19 cellular contexts compared by ENCODE assay signal in the genomic region with DNA sequence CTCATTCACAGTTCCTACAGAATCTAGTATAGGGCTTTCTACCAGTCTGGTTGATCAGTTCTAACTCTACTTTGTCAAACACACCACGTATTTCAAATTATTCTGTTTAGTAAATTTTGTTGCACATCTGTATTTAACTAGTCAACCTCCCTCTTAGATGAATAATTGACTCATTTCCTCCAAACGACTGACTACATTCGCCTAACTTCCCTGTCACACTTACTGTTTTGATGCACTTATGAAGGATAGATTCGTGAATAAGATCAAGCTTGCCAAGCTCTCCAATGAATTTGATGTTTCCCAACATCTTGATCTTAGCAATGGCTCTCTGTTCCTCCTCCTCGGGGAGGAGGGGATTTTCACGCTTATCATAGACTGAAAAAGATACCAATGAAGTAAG. TPM values are rescaled to one million over a fixed set of nuclear protein-coding genes. Genes with fewer than 3 reads are reported as not detected.
DNase-seq lines count a peak whose midpoint lies in the region; ATAC-seq and TF ChIP-seq lines count a peak whose summit lies in the region.
"Had no signal": no experiment of that assay in that cellular context is flagged by ENCODE, and none has a peak within 500 bp of the region (broad histone marks: within the 10 kb centered on the region; RNA-seq: fewer than 3 reads in every experiment).

No MANE protein-coding gene starts in this region.

- H3K4ac ChIP-seq in IMR-90 (ENCODE audit: low read depth, low read length) = no peak overlapping the region

- H4K8ac ChIP-seq in IMR-90 (ENCODE audit: low read depth in 2 of 2, low read length in 2 of 2) = no peak overlapping the region

- H3K27me3 ChIP-seq in IMR-90 (ENCODE audit: control insufficient read depth, insufficient read depth, low read length) = no peaks in the 10 kb centered on the region
- no peaks in the 10 kb centered on the region for H3K27me3 ChIP-seq in neutrophil
- H3K27me3 ChIP-seq in tibial artery = no peaks in the 10 kb centered on the region
- no peaks in the 10 kb centered on the region for H3K27me3 ChIP-seq in neural progenitor cell
- H3K27me3 ChIP-seq: breast epithelium, transverse colon had no signal

- no peaks in the 10 kb centered on the region for H3K9me1 ChIP-seq in IMR-90 (ENCODE audit: insufficient read depth, low read length)

- no peak for ATAC-seq in activated CD4-positive, alpha-beta T cell treated with anti-CD3 and anti-CD28 coated beads for 36 hours
- ATAC-seq in IMR-90 (ENCODE audit: low read depth) = no peak
- ATAC-seq: esophagus mucosa, sciatic nerve had no signal

- dilution Hi-C loops in IMR-90 (cut with HindIII; ENCODE audit: low sequenced_read_pairs, unreplicated experiment) = no loop called here

- H2BK120ac ChIP-seq in IMR-90 (ENCODE audit: low read depth, low read length) = no peak overlapping the region

- peaks cover 4% of the 10 kb centered on the region for H3K4me1 ChIP-seq in IMR-90 (ENCODE audit: control insufficient read depth, insufficient read depth, low read length)
- peaks cover 34 to 42% of the 10 kb centered on the region in 2 experiments for H3K4me1 ChIP-seq in neutrophil (ENCODE audit: control insufficient read depth in 1 of 2, insufficient read depth in 1 of 2, low read depth in 1 of 2, low read length in 1 of 2)
- peaks cover 0 to 50% (median 40%) of the 10 kb centered on the region in 4 donors for H3K4me1 ChIP-seq in tibial artery
- peaks cover 20% of the 10 kb centered on the region for H3K4me1 ChIP-seq in neural progenitor cell

- H4K20me1 ChIP-seq in IMR-90 (ENCODE audit: insufficient read depth, low read length) (peaks cover 85% of the 10 kb centered on the region), neural progenitor cell (ENCODE audit: low read depth) (peaks cover 91% of the 10 kb centered on the region)

- H3K79me1 ChIP-seq in IMR-90 (ENCODE audit: low read depth in 1 of 2, low read length in 2 of 2) = peaks cover 44 to 72% of the 10 kb centered on the region in 2 experiments

- no peak overlapping the region for H3K56ac ChIP-seq in IMR-90 (ENCODE audit: extremely low read depth, insufficient read depth, low read length)

- no peak overlapping the region for H3K14ac ChIP-seq in IMR-90 (replicated peaks; ENCODE audit: low read depth, low read length)

- H2AFZ ChIP-seq in IMR-90 (replicated peaks; ENCODE audit: low read length, poor library complexity) (no peak overlapping the region), neural progenitor cell (replicated peaks) (no peak overlapping the region)

- H3K27me3 Mint-ChIP-seq in activated CD4-positive, alpha-beta T cell treated with anti-CD3 and anti-CD28 coated beads for 36 hours = no peaks in the 10 kb centered on the region
- no peaks in the 10 kb centered on the region for H3K27me3 Mint-ChIP-seq in chondrocyte (ENCODE audit: low read depth)
- H3K27me3 Mint-ChIP-seq in neural progenitor cell (ENCODE audit: insufficient read depth, low read depth) = peaks cover 2% of the 10 kb centered on the region

- H3K79me2 ChIP-seq in neural progenitor cell (ENCODE audit: low read depth) = peaks cover 80% of the 10 kb centered on the region

- H3K4me3 Mint-ChIP-seq in activated CD4-positive, alpha-beta T cell treated with anti-CD3 and anti-CD28 coated beads for 36 hours = no peak overlapping the region
- H3K4me3 Mint-ChIP-seq in chondrocyte (ENCODE audit: unreplicated experiment) (peak overlapping the region; percentile 13), neural progenitor cell (no peak overlapping the region)

- H3K36me3 Mint-ChIP-seq in activated CD4-positive, alpha-beta T cell treated with anti-CD3 and anti-CD28 coated beads for 36 hours (ENCODE audit: low read depth) = peaks cover 94% of the 10 kb centered on the region
- peaks cover 72% of the 10 kb centered on the region for H3K36me3 Mint-ChIP-seq in chondrocyte (ENCODE audit: low read depth)
- peaks cover 70% of the 10 kb centered on the region for H3K36me3 Mint-ChIP-seq in neural progenitor cell

- TF ChIP-seq RAD21 in IMR-90 (IDR thresholded peaks at IDR 0.05; ENCODE audit: low read length) = no peak

- H3K27ac Mint-ChIP-seq in activated CD4-positive, alpha-beta T cell treated with anti-CD3 and anti-CD28 coated beads for 36 hours = peak overlapping the region; percentile 75
- H3K27ac Mint-ChIP-seq in chondrocyte (ENCODE audit: unreplicated experiment) (no peak overlapping the region), neural progenitor cell (no peak overlapping the region)

- intact Hi-C loops in activated CD4-positive, alpha-beta T cell treated with anti-CD3 and anti-CD28 coated beads for 36 hours (cut with DNase I, micrococcal nuclease) = loop anchor here in 1 of 2 experiments (10.0 kb wide), 1 partner anchor 351 kb away; no protein-coding TSS in a partner anchor
- intact Hi-C loops in IMR-90 (cut with micrococcal nuclease) = no loop called here
- intact Hi-C loops in tibial artery (cut with DNase I; ENCODE audit: low total_unique reads) = no loop called here

- in situ Hi-C loops in IMR-90 (cut with MboI; ENCODE audit: low sequenced_read_pairs) = no loop called here

- H3K36me3 ChIP-seq in IMR-90 (ENCODE audit: control insufficient read depth, insufficient read depth, low read length) = peaks cover 72% of the 10 kb centered on the region
- H3K36me3 ChIP-seq in neutrophil = peaks cover 84% of the 10 kb centered on the region
- peaks cover 83 to 85% (median 84%) of the 10 kb centered on the region in 3 donors for H3K36me3 ChIP-seq in tibial artery
- peaks cover 82% of the 10 kb centered on the region for H3K36me3 ChIP-seq in neural progenitor cell

- no peaks in the 10 kb centered on the region for H3K9me3 ChIP-seq in IMR-90 (ENCODE audit: control insufficient read depth, insufficient read depth, low read length)
- no peaks in the 10 kb centered on the region for H3K9me3 ChIP-seq in neutrophil
- H3K9me3 ChIP-seq in tibial artery = no peaks in the 10 kb centered on the region
- H3K9me3 ChIP-seq in neural progenitor cell (ENCODE audit: low read depth) = no peaks in the 10 kb centered on the region
- H3K9me3 ChIP-seq: breast epithelium, transverse colon had no signal

- H3K18ac ChIP-seq in IMR-90 (ENCODE audit: low read depth, low read length) = no peak overlapping the region

- H3K4me3 ChIP-seq in IMR-90 (ENCODE audit: insufficient read depth, low read depth, low read length) (no peak overlapping the region), neutrophil (ENCODE audit: low read depth in 1 of 2, low read length in 1 of 2) (no peak overlapping the region), tibial artery (no peak overlapping the region), neural progenitor cell (no peak overlapping the region)
- H3K4me3 ChIP-seq: breast epithelium, transverse colon had no signal

- peaks cover 77% of the 10 kb centered on the region for H3K4me1 Mint-ChIP-seq in activated CD4-positive, alpha-beta T cell treated with anti-CD3 and anti-CD28 coated beads for 36 hours
- H3K4me1 Mint-ChIP-seq in chondrocyte (ENCODE audit: low read depth) = peaks cover 51% of the 10 kb centered on the region
- H3K4me1 Mint-ChIP-seq in neural progenitor cell = peaks cover 32% of the 10 kb centered on the region

- H2AK9ac ChIP-seq in IMR-90 (replicated peaks; ENCODE audit: low read depth, low read length, poor library complexity) = no peak overlapping the region

- no peak for TF ChIP-seq POLR2A in IMR-90 (IDR thresholded peaks at IDR 0.05; ENCODE audit: low read depth, low read length)

- BruUV-seq in IMR-90 (replicated peaks; lab: Mats Ljungman, UMichigan) = no TSS peak

- H4K5ac ChIP-seq in IMR-90 (ENCODE audit: low read depth, low read length) = no peak overlapping the region

- H3K27ac ChIP-seq in IMR-90 (ENCODE audit: insufficient read depth, low read length) = no peak overlapping the region
- peak overlapping the region; percentile 95 for H3K27ac ChIP-seq in neutrophil
- H3K27ac ChIP-seq in tibial artery = no peak overlapping the region
- H3K27ac ChIP-seq in neural progenitor cell = no peak overlapping the region
- H3K27ac ChIP-seq: transverse colon had no signal

- no peak overlapping the region for H2BK5ac ChIP-seq in IMR-90 (ENCODE audit: low read depth, low read length, poor library complexity, severe bottlenecking)

- TF ChIP-seq CTCF in IMR-90 (conservative IDR thresholded peaks at IDR 0.05; ENCODE audit: low read depth, low read length) = no peak
- TF ChIP-seq CTCF in chondrocyte (IDR thresholded peaks at IDR 0.05) = no peak
- TF ChIP-seq CTCF in neutrophil (IDR thresholded peaks at IDR 0.05) = no peak
- TF ChIP-seq CTCF in tibial artery (IDR thresholded peaks at IDR 0.05) = no peak
- no peak for TF ChIP-seq CTCF in neural progenitor cell (IDR thresholded peaks at IDR 0.05)

- no peak overlapping the region for H2BK20ac ChIP-seq in IMR-90 (ENCODE audit: low read depth, low read length)

- CTCF ChIA-PET in activated CD4-positive, alpha-beta T cell treated with anti-CD3 and anti-CD28 coated beads for 36 hours (lab: Charles Lee) = interaction anchor here (0.6 to 5.1 kb wide), 6 partner anchors 8 to 1036 kb away, joined by 3 to 60 read pairs (median 4); a partner anchor contains a TSS
- CTCF ChIA-PET in IMR-90 (lab: Yijun Ruan, JAX) = interaction anchor here (0.7 to 2.0 kb wide), 4 partner anchors 11 to 224 kb away, joined by 3 to 9 read pairs (median 5); no protein-coding TSS in a partner anchor

- H3K4me2 ChIP-seq in IMR-90 (ENCODE audit: low read depth, low read length) = no peak overlapping the region
- no peak overlapping the region for H3K4me2 ChIP-seq in neural progenitor cell

- peak overlapping the region; percentile 29; the same call in 1 of the 2 replicates for H3K23ac ChIP-seq in IMR-90 (ENCODE audit: low read depth, low read length)

- H3K9ac ChIP-seq in IMR-90 (ENCODE audit: low read depth, low read length) (no peak overlapping the region), neural progenitor cell (no peak overlapping the region)

- peaks cover 93% of the 10 kb centered on the region for H3F3A ChIP-seq in neural progenitor cell (ENCODE audit: low read depth)

- H2BK15ac ChIP-seq in IMR-90 (ENCODE audit: low read depth, low read length) = no peak overlapping the region

- no CpG with 5 or more reads among the region's 6 CpGs for whole genome bisulfite sequencing in IMR-90 (ENCODE audit: extremely low coverage in 2 of 2, insufficient read length in 1 of 2), 2 experiments

- no peak overlapping the region for H4K91ac ChIP-seq in IMR-90 (ENCODE audit: insufficient read depth, low read depth, low read length)

- no peak for DNase-seq in activated CD4-positive, alpha-beta T cell treated with anti-CD3 and anti-CD28 coated beads for 36 hours
- no peak for DNase-seq in activated CD4-positive, alpha-beta T cell treated with anti-CD3 and anti-CD28 coated beads for 48 hours
- DNase-seq in IMR-90 (no peak), chondrocyte (ENCODE audit: low spot score) (no peak), midbrain (lab: John Stamatoyannopoulos, UW) (no peak), tibial artery (no peak), neural progenitor cell (ENCODE audit: low spot score) (no peak)
- DNase-seq: activated gamma-delta T cell treated with Interleukin-2 at 50 U/mL for 16 hours; dermis blood vessel endothelial cell; EL; NCI-H1105 treated with DMSO at 0.1 percent for 48 hours; NCI-H748 treated with DMSO at 0.1 percent for 48 hours; nucleus accumbens; stimulated activated CD4-positive, alpha-beta T cell treated with anti-CD3 and anti-CD28 coated beads, Interleukin-4, amount 100 ng/mL, for 1 hour; transverse colon had no signal

- H2AK5ac ChIP-seq in IMR-90 (ENCODE audit: low read depth, low read length) = no peak overlapping the region

- no peaks in the 10 kb centered on the region for H3K9me3 Mint-ChIP-seq in activated CD4-positive, alpha-beta T cell treated with anti-CD3 and anti-CD28 coated beads for 36 hours (ENCODE audit: low read depth)
- no peaks in the 10 kb centered on the region for H3K9me3 Mint-ChIP-seq in chondrocyte (ENCODE audit: low read depth)
- no peaks in the 10 kb centered on the region for H3K9me3 Mint-ChIP-seq in neural progenitor cell

- POLR2A ChIA-PET in activated CD4-positive, alpha-beta T cell treated with anti-CD3 and anti-CD28 coated beads for 36 hours (lab: Charles Lee) = interaction anchor here (0.6 to 2.0 kb wide), 7 partner anchors 11 to 1238 kb away, joined by 3 to 9 read pairs (median 4); a partner anchor contains a TSS
- POLR2A ChIA-PET in IMR-90 (lab: Charles Lee; ENCODE audit: unreplicated experiment) = interaction anchor here (0.6 kb wide), 1 partner anchor 97 kb away, joined by 3 read pairs; no protein-coding TSS in a partner anchor

RNA-seq across cellular contexts. Expression of a gene that starts 5.0 kb away (rescaled TPM):
- 1,000 to 10,000 TPM in 1 of 2 experiments, 100 to 1,000 TPM in 1; 953 to 1,693 TPM for total RNA-seq in activated CD4-positive, alpha-beta T cell treated with anti-CD3 and anti-CD28 coated beads for 36 hours
- total RNA-seq in IMR-90 (2012; rRNA removed) = 1,144 and 1,216 TPM in 2 replicates
- polyA plus RNA-seq in IMR-90 (2012; rRNA removed) = 439 and 492 TPM in 2 replicates
- polyA plus RNA-seq in IMR-90 (2012; cell fraction: cytosol; rRNA removed) = 108 and 148 TPM in 2 replicates
- polyA plus RNA-seq in IMR-90 (2012; cell fraction: nucleus; rRNA removed; ENCODE audit: low replicate concordance) = 62.0 and 539 TPM in 2 replicates
- total RNA-seq in chondrocyte = 1,031 to 1,062 TPM (median 1,058 TPM) in 3 replicates
- 790 and 1,052 TPM in 2 replicates for total RNA-seq in neural progenitor cell (ENCODE audit: low replicate concordance)

RNA-seq across cellular contexts. Expression of a gene that starts 52.6 kb away (rescaled TPM):
- total RNA-seq in activated CD4-positive, alpha-beta T cell treated with anti-CD3 and anti-CD28 coated beads for 36 hours = 10 to 100 TPM; 39.7 to 43.9 TPM
- total RNA-seq in IMR-90 (2012; rRNA removed) (37.1 and 38.3 TPM in 2 replicates), chondrocyte (24.7 to 29.9 TPM (median 26.6 TPM) in 3 replicates), neural progenitor cell (ENCODE audit: low replicate concordance) (20.8 and 26.4 TPM in 2 replicates)
- polyA plus RNA-seq in IMR-90 (2012; rRNA removed) = 14.4 and 16.8 TPM in 2 replicates
- 3.8 and 5.1 TPM in 2 replicates for polyA plus RNA-seq in IMR-90 (2012; cell fraction: cytosol; rRNA removed)
- 2.1 and 10.6 TPM in 2 replicates for polyA plus RNA-seq in IMR-90 (2012; cell fraction: nucleus; rRNA removed; ENCODE audit: low replicate concordance)

RNA-seq across cellular contexts. Expression of a gene that starts 54.2 kb away (rescaled TPM):
- total RNA-seq in activated CD4-positive, alpha-beta T cell treated with anti-CD3 and anti-CD28 coated beads for 36 hours = 10 to 100 TPM; 34.1 to 44.3 TPM
- 30.8 and 35.6 TPM in 2 replicates for total RNA-seq in IMR-90 (2012; rRNA removed)
- 26.1 and 28.2 TPM in 2 replicates for polyA plus RNA-seq in IMR-90 (2012; rRNA removed)
- polyA plus RNA-seq in IMR-90 (2012; cell fraction: cytosol; rRNA removed) = 2.9 and 6.5 TPM in 2 replicates
- 9.6 and 84.5 TPM in 2 replicates for polyA plus RNA-seq in IMR-90 (2012; cell fraction: nucleus; rRNA removed; ENCODE audit: low replicate concordance)
- 30.1 to 45.4 TPM (median 33.5 TPM) in 3 replicates for total RNA-seq in chondrocyte
- 70.9 and 87.9 TPM in 2 replicates for total RNA-seq in neural progenitor cell (ENCODE audit: low replicate concordance)
